1 cellular context compared by ENCODE assay signal in the genomic region with DNA sequence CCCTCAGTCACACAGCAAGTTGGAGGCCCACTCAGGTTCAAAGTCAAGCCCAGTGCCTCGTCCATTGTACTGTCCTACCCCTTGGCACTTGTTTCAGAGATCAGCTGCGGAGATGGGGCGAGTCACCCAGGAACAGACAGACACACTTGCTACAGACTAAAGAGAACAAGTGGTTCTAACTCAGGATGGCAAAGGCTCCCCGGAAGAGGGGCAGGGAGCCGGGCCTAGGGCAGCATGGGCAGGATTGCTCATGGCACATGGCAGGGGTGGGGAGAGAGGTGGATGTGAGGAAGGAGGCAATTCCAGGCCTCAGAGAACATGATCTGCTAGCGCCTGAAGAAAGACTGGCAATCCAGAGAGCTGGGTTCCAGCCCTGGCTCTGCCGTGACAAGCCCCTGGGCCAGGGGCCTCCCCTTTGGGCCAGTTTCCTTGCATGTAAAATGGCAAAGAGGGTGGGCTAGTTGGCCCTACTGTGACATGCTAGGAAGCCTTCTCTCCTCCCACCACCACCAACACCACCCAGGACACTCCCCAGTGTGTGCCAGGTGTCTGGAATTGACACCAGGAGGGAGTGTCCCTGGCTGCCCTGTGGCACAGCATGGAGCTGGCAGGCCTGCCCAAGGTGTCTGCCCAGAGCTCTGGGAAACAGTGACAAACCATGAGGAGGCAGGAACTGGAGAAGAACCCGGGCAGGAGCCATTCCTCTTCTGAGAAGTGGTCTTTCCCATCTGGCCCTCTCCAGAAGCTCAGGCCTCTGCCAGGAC.
TF ChIP-seq lines count a peak whose summit lies in the region.

No MANE protein-coding gene starts in this region.

TF ChIP-seq in GM23338, 12 proteins besides CTCF, POLR2A, EP300 and RAD21 (continued from another document):
- TF ChIP-seq CREB1 (CRISPR knock-in tag; IDR thresholded peaks at IDR 0.05; ENCODE audit: low read depth) (no peak), EZH2 (IDR thresholded peaks at IDR 0.05; ENCODE audit: low read depth, unreplicated experiment) (no peak), ZNF114 (CRISPR knock-in tag; IDR thresholded peaks at IDR 0.05) (no peak), NANOG (IDR thresholded peaks at IDR 0.05; ENCODE audit: borderline replicate concordance) (no peak), POLR2AphosphoS5 (IDR thresholded peaks at IDR 0.05; ENCODE audit: low read depth) (no peak), EZH2phosphoT487 (IDR thresholded peaks at IDR 0.05; ENCODE audit: unreplicated experiment) (no peak)
- TF ChIP-seq, protein P1, sequence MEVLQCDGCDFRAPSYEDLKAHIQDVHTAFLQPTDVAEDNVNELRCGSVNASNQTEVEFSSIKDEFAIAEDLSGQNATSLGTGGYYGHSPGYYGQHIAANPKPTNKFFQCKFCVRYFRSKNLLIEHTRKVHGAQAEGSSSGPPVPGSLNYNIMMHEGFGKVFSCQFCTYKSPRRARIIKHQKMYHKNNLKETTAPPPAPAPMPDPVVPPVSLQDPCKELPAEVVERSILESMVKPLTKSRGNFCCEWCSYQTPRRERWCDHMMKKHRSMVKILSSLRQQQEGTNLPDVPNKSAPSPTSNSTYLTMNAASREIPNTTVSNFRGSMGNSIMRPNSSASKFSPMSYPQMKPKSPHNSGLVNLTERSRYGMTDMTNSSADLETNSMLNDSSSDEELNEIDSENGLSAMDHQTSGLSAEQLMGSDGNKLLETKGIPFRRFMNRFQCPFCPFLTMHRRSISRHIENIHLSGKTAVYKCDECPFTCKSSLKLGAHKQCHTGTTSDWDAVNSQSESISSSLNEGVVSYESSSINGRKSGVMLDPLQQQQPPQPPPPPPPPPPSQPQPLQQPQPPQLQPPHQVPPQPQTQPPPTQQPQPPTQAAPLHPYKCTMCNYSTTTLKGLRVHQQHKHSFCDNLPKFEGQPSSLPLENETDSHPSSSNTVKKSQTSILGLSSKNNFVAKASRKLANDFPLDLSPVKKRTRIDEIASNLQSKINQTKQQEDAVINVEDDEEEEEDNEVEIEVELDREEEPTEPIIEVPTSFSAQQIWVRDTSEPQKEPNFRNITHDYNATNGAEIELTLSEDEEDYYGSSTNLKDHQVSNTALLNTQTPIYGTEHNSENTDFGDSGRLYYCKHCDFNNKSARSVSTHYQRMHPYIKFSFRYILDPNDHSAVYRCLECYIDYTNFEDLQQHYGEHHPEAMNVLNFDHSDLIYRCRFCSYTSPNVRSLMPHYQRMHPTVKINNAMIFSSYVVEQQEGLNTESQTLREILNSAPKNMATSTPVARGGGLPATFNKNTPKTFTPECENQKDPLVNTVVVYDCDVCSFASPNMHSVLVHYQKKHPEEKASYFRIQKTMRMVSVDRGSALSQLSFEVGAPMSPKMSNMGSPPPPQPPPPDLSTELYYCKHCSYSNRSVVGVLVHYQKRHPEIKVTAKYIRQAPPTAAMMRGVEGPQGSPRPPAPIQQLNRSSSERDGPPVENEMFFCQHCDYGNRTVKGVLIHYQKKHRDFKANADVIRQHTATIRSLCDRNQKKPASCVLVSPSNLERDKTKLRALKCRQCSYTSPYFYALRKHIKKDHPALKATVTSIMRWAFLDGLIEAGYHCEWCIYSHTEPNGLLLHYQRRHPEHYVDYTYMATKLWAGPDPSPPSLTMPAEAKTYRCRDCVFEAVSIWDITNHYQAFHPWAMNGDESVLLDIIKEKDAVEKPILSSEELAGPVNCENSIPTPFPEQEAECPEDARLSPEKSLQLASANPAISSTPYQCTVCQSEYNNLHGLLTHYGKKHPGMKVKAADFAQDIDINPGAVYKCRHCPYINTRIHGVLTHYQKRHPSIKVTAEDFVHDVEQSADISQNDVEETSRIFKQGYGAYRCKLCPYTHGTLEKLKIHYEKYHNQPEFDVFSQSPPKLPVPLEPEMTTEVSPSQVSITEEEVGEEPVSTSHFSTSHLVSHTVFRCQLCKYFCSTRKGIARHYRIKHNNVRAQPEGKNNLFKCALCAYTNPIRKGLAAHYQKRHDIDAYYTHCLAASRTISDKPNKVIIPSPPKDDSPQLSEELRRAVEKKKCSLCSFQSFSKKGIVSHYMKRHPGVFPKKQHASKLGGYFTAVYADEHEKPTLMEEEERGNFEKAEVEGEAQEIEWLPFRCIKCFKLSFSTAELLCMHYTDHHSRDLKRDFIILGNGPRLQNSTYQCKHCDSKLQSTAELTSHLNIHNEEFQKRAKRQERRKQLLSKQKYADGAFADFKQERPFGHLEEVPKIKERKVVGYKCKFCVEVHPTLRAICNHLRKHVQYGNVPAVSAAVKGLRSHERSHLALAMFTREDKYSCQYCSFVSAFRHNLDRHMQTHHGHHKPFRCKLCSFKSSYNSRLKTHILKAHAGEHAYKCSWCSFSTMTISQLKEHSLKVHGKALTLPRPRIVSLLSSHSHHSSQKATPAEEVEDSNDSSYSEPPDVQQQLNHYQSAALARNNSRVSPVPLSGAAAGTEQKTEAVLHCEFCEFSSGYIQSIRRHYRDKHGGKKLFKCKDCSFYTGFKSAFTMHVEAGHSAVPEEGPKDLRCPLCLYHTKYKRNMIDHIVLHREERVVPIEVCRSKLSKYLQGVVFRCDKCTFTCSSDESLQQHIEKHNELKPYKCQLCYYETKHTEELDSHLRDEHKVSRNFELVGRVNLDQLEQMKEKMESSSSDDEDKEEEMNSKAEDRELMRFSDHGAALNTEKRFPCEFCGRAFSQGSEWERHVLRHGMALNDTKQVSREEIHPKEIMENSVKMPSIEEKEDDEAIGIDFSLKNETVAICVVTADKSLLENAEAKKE (CRISPR knock-in tag; IDR thresholded peaks at IDR 0.05): no peak
- TF ChIP-seq, protein P2, sequence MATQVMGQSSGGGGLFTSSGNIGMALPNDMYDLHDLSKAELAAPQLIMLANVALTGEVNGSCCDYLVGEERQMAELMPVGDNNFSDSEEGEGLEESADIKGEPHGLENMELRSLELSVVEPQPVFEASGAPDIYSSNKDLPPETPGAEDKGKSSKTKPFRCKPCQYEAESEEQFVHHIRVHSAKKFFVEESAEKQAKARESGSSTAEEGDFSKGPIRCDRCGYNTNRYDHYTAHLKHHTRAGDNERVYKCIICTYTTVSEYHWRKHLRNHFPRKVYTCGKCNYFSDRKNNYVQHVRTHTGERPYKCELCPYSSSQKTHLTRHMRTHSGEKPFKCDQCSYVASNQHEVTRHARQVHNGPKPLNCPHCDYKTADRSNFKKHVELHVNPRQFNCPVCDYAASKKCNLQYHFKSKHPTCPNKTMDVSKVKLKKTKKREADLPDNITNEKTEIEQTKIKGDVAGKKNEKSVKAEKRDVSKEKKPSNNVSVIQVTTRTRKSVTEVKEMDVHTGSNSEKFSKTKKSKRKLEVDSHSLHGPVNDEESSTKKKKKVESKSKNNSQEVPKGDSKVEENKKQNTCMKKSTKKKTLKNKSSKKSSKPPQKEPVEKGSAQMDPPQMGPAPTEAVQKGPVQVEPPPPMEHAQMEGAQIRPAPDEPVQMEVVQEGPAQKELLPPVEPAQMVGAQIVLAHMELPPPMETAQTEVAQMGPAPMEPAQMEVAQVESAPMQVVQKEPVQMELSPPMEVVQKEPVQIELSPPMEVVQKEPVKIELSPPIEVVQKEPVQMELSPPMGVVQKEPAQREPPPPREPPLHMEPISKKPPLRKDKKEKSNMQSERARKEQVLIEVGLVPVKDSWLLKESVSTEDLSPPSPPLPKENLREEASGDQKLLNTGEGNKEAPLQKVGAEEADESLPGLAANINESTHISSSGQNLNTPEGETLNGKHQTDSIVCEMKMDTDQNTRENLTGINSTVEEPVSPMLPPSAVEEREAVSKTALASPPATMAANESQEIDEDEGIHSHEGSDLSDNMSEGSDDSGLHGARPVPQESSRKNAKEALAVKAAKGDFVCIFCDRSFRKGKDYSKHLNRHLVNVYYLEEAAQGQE (IDR thresholded peaks at IDR 0.05; ENCODE audit: unreplicated experiment): no peak
